In the genomic region with DNA sequence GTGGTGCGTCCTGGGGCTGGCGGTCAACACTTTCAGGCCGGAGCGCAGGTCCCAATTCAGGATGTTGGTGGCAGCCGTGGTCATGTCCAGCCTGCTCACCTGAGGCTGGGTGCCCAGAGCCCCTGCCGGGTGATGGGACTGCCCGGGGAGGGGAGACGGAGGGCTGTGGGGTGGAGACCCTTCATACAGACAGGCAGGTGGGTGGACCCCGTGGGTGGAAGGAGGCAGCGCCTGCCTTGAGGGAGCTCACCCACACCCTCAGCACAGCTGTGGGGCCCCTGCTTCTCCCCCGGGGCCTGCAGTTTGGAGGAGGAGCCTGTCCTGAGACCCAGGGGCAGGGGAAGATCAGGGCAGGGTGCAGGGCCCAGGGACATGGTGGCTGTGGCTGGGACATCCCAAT, we compare ENCODE assay signal across 34 cellular contexts. TPM values are rescaled to one million over a fixed set of nuclear protein-coding genes. Genes with fewer than 3 reads are reported as not detected.
"Had no signal": no experiment of that assay in that cellular context is flagged by ENCODE, and none has a peak within 500 bp of the region (broad histone marks: within the 10 kb centered on the region; RNA-seq: fewer than 3 reads in every experiment).

No MANE protein-coding gene starts in this region.

- H3K4me3 ChIP-seq: ascending aorta, breast epithelium, cardiac muscle cell, colonic mucosa, esophagus squamous epithelium, gastroesophageal sphincter had no signal

- DNase-seq: activated CD4-positive, alpha-beta memory T cell treated with anti-CD3 and anti-CD28 coated beads for 36 hours; activated CD4-positive, alpha-beta T cell treated with anti-CD3 and anti-CD28 coated beads for 36 hours; activated CD4-positive, alpha-beta T cell treated with anti-CD3 and anti-CD28 coated beads, Interleukin-2, amount 10 ng/mL, durations not matched to agents 24 days and 14 days; activated CD4-positive, CD25-positive, alpha-beta regulatory T cell; activated CD4-positive, CD25-positive, alpha-beta regulatory T cell treated with anti-CD3 and anti-CD28 coated beads, Interleukin-2, amount 50 U/mL, for 72 hours; activated CD8-positive, alpha-beta memory T cell treated with anti-CD3 and anti-CD28 coated beads, Interleukin-2, amount 10 ng/mL, durations not matched to agents 7 days and 5 days; activated CD8-positive, alpha-beta memory T cell treated with anti-CD3 and anti-CD28 coated beads, Interleukin-2, amount 50 U/mL, for 4 hours; activated CD8-positive, alpha-beta T cell treated with anti-CD3 and anti-CD28 coated beads, Interleukin-2, amount 10 ng/mL, durations not matched to agents 7 days and 5 days; activated gamma-delta T cell; activated naive CD4-positive, alpha-beta T cell; activated naive CD4-positive, alpha-beta T cell treated with anti-CD3 and anti-CD28 coated beads, Interleukin-2, amount 10 ng/mL, durations not matched to agents 7 days and 5 days; activated naive CD8-positive, alpha-beta T cell treated with anti-CD3 and anti-CD28 coated beads, Interleukin-2, amount 10 ng/mL, durations not matched to agents 7 days and 5 days; activated T-cell treated with anti-CD3 and anti-CD28 coated beads, Interleukin-2, amount 50 U/mL, for 1 hour; activated T-cell treated with anti-CD3 and anti-CD28 coated beads, Interleukin-2, amount 50 U/mL, for 48 hours; central memory CD4-positive, alpha-beta T cell; cerebellar nuclear complex; colonic mucosa; effector CD8-positive, alpha-beta T cell; esophagus squamous epithelium; foreskin melanocyte; T-helper 2 cell had no signal

- H3K27ac Mint-ChIP-seq: activated CD4-positive, alpha-beta memory T cell treated with anti-CD3 and anti-CD28 coated beads for 36 hours; activated CD4-positive, alpha-beta T cell treated with anti-CD3 and anti-CD28 coated beads for 36 hours; activated CD4-positive, alpha-beta T cell treated with anti-CD3 and anti-CD28 coated beads, Interleukin-2, amount 10 ng/mL, durations not matched to agents 24 days and 14 days; activated CD8-positive, alpha-beta memory T cell treated with anti-CD3 and anti-CD28 coated beads, Interleukin-2, amount 10 ng/mL, durations not matched to agents 7 days and 5 days; activated CD8-positive, alpha-beta T cell treated with anti-CD3 and anti-CD28 coated beads, Interleukin-2, amount 10 ng/mL, durations not matched to agents 7 days and 5 days; activated naive CD4-positive, alpha-beta T cell treated with anti-CD3 and anti-CD28 coated beads, Interleukin-2, amount 10 ng/mL, durations not matched to agents 7 days and 5 days; activated naive CD8-positive, alpha-beta T cell treated with anti-CD3 and anti-CD28 coated beads, Interleukin-2, amount 10 ng/mL, durations not matched to agents 7 days and 5 days; activated T-helper 1 cell treated with anti-CD3 and anti-CD28 coated beads, Interleukin-12 subunit alpha, Interleukin-12 subunit beta, Interleukin-2, Interleukin-4 antibody, amounts not matched to agents 30 ng/mL and 10 ng/mL and 1 ng/mL, durations not matched to agents 14 hours and 24 hours and 36 hours; brain had no signal

- H3K27ac ChIP-seq: ascending aorta, breast epithelium, cardiac muscle cell, colonic mucosa, epithelial cell of prostate, esophagus squamous epithelium, gastroesophageal sphincter had no signal

- H3K27me3 Mint-ChIP-seq: activated CD4-positive, alpha-beta memory T cell treated with anti-CD3 and anti-CD28 coated beads for 36 hours; activated CD4-positive, alpha-beta T cell treated with anti-CD3 and anti-CD28 coated beads for 36 hours; activated CD8-positive, alpha-beta memory T cell treated with anti-CD3 and anti-CD28 coated beads, Interleukin-2, amount 10 ng/mL, durations not matched to agents 7 days and 5 days had no signal

- H3K9me3 ChIP-seq: ascending aorta, breast epithelium, colonic mucosa, esophagus squamous epithelium, gastroesophageal sphincter had no signal

- H3K36me3 ChIP-seq: ascending aorta, breast epithelium, cardiac muscle cell, colonic mucosa, esophagus squamous epithelium, gastroesophageal sphincter had no signal

- H3K27me3 ChIP-seq: ascending aorta, breast epithelium, cardiac muscle cell, colonic mucosa had no signal

- ATAC-seq: activated CD4-positive, alpha-beta T cell treated with anti-CD3 and anti-CD28 coated beads for 36 hours; activated CD8-positive, alpha-beta memory T cell treated with anti-CD3 and anti-CD28 coated beads, Interleukin-2, amount 10 ng/mL, durations not matched to agents 7 days and 5 days; activated CD8-positive, alpha-beta T cell treated with anti-CD3 and anti-CD28 coated beads, Interleukin-2, amount 10 ng/mL, durations not matched to agents 7 days and 5 days; activated naive CD4-positive, alpha-beta T cell treated with anti-CD3 and anti-CD28 coated beads, Interleukin-2, amount 50 U/mL, for 72 hours; gastroesophageal sphincter had no signal

- H3K4me3 Mint-ChIP-seq: activated CD4-positive, alpha-beta memory T cell treated with anti-CD3 and anti-CD28 coated beads for 36 hours; activated CD4-positive, alpha-beta T cell treated with anti-CD3 and anti-CD28 coated beads for 36 hours; activated CD4-positive, alpha-beta T cell treated with anti-CD3 and anti-CD28 coated beads, Interleukin-2, amount 10 ng/mL, durations not matched to agents 24 days and 14 days; activated CD8-positive, alpha-beta memory T cell treated with anti-CD3 and anti-CD28 coated beads, Interleukin-2, amount 10 ng/mL, durations not matched to agents 7 days and 5 days; activated CD8-positive, alpha-beta T cell treated with anti-CD3 and anti-CD28 coated beads, Interleukin-2, amount 10 ng/mL, durations not matched to agents 7 days and 5 days; activated naive CD4-positive, alpha-beta T cell treated with anti-CD3 and anti-CD28 coated beads, Interleukin-2, amount 10 ng/mL, durations not matched to agents 7 days and 5 days; activated naive CD8-positive, alpha-beta T cell treated with anti-CD3 and anti-CD28 coated beads, Interleukin-2, amount 10 ng/mL, durations not matched to agents 7 days and 5 days; activated T-helper 1 cell treated with anti-CD3 and anti-CD28 coated beads, Interleukin-12 subunit alpha, Interleukin-12 subunit beta, Interleukin-2, Interleukin-4 antibody, amounts not matched to agents 30 ng/mL and 10 ng/mL and 1 ng/mL, durations not matched to agents 14 hours and 24 hours and 36 hours; brain had no signal

- H3K36me3 Mint-ChIP-seq: activated CD4-positive, alpha-beta memory T cell treated with anti-CD3 and anti-CD28 coated beads for 36 hours; activated CD8-positive, alpha-beta memory T cell treated with anti-CD3 and anti-CD28 coated beads, Interleukin-2, amount 10 ng/mL, durations not matched to agents 7 days and 5 days; activated naive CD4-positive, alpha-beta T cell treated with anti-CD3 and anti-CD28 coated beads, Interleukin-2, amount 10 ng/mL, durations not matched to agents 7 days and 5 days; activated naive CD4-positive, alpha-beta T cell treated with anti-CD3 and anti-CD28 coated beads, Interleukin-2, amount 50 U/mL, for 72 hours; activated naive CD8-positive, alpha-beta T cell treated with anti-CD3 and anti-CD28 coated beads, Interleukin-2, amount 10 ng/mL, durations not matched to agents 7 days and 5 days; brain had no signal

- H3K9me3 Mint-ChIP-seq: activated CD4-positive, alpha-beta memory T cell treated with anti-CD3 and anti-CD28 coated beads for 36 hours; activated CD4-positive, alpha-beta T cell treated with anti-CD3 and anti-CD28 coated beads, Interleukin-2, amount 10 ng/mL, durations not matched to agents 24 days and 14 days; activated naive CD4-positive, alpha-beta T cell treated with anti-CD3 and anti-CD28 coated beads, Interleukin-2, amount 10 ng/mL, durations not matched to agents 7 days and 5 days; activated naive CD4-positive, alpha-beta T cell treated with anti-CD3 and anti-CD28 coated beads, Interleukin-2, amount 50 U/mL, for 72 hours; activated naive CD8-positive, alpha-beta T cell treated with anti-CD3 and anti-CD28 coated beads, Interleukin-2, amount 10 ng/mL, durations not matched to agents 7 days and 5 days; activated T-helper 1 cell treated with anti-CD3 and anti-CD28 coated beads, Interleukin-12 subunit alpha, Interleukin-12 subunit beta, Interleukin-2, Interleukin-4 antibody, amounts not matched to agents 30 ng/mL and 10 ng/mL and 1 ng/mL, durations not matched to agents 14 hours and 24 hours and 36 hours; brain had no signal

- H3K4me1 ChIP-seq: ascending aorta, breast epithelium, colonic mucosa had no signal

RNA-seq across cellular contexts. Expression of gene PTGDS, which starts 6.9 kb away (rescaled TPM):
- total RNA-seq: activated CD4-positive, alpha-beta memory T cell treated with anti-CD3 and anti-CD28 coated beads for 36 hours; activated CD4-positive, alpha-beta T cell treated with anti-CD3 and anti-CD28 coated beads for 36 hours; activated CD4-positive, alpha-beta T cell treated with anti-CD3 and anti-CD28 coated beads, Interleukin-2, amount 10 ng/mL, durations not matched to agents 24 days and 14 days; activated CD8-positive, alpha-beta memory T cell treated with anti-CD3 and anti-CD28 coated beads for 36 hours; activated naive CD4-positive, alpha-beta T cell treated with anti-CD3 and anti-CD28 coated beads, Interleukin-2, amount 50 U/mL, for 72 hours; endothelial cell of umbilical vein; glomerular endothelial cell had no signal

RNA-seq across cellular contexts. Expression of gene LCNL1, which starts 12.4 kb away (rescaled TPM):
- total RNA-seq: activated CD4-positive, alpha-beta memory T cell treated with anti-CD3 and anti-CD28 coated beads for 36 hours; activated CD4-positive, alpha-beta T cell treated with anti-CD3 and anti-CD28 coated beads for 36 hours; activated CD4-positive, alpha-beta T cell treated with anti-CD3 and anti-CD28 coated beads, Interleukin-2, amount 10 ng/mL, durations not matched to agents 24 days and 14 days; activated CD8-positive, alpha-beta T cell treated with anti-CD3 and anti-CD28 coated beads, Interleukin-2, amount 10 ng/mL, durations not matched to agents 7 days and 5 days; activated naive CD4-positive, alpha-beta T cell treated with anti-CD3 and anti-CD28 coated beads, Interleukin-2, amount 50 U/mL, for 72 hours; activated T-helper 1 cell treated with anti-CD3 and anti-CD28 coated beads, Interleukin-12 subunit alpha, Interleukin-12 subunit beta, Interleukin-2, Interleukin-4 antibody, amounts not matched to agents 30 ng/mL and 10 ng/mL and 1 ng/mL, durations not matched to agents 14 hours and 24 hours and 36 hours; ascending aorta; colonic mucosa; dermis microvascular lymphatic vessel endothelial cell; endothelial cell of umbilical vein; glomerular endothelial cell; T-helper 1 cell treated with Interleukin-12 subunit alpha and Interleukin-12 subunit beta and Interleukin-4 antibody, amounts not matched to agents 30 ng/mL and 1 ng/mL, for 36 hours had no signal

RNA-seq across cellular contexts. Expression of gene LCN12, which starts 18.3 kb away (rescaled TPM):
- total RNA-seq: ascending aorta, dermis microvascular lymphatic vessel endothelial cell, esophagus squamous epithelium, gastroesophageal sphincter, glomerular endothelial cell had no signal

RNA-seq across cellular contexts. Expression of gene C8G, which starts 25.3 kb away (rescaled TPM):
- total RNA-seq: breast epithelium, gastroesophageal sphincter, glomerular endothelial cell had no signal
